12 cellular contexts compared by ENCODE assay signal in the genomic region with DNA sequence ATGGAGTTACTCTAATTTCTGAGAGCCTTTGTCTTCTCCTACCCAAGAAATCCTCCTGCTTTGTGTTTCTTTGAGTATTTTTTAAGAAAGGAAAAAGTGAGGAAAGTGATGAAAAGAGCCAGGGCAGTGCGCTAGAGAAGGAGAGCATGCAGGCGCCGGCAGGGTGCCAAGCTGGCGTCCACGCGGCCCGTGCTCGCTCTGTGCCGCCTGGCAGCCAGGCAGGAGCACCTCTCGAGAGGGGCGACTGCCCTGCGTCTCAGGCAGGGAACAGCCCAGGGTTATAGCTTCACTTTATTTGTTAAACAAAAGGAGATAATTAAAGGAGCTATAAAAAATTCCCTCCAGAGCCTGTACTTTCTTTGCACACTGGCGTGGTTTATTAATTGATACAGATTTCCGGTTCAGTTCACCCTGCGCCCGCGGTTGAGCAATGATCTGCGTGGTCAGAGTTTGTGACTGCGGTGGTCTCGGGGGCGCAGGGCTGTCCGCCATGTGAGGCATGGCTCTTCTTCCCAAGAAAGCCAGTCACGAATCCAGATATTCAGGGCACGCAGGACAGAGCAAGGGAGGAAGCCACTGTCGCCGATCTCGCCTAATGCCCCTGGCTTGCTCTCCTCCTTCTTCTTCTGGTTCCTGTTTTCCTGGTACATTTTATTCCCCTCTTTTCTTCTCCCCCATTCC.
DNase-seq lines count a peak whose midpoint lies in the region; ATAC-seq, FAIRE-seq and TF ChIP-seq lines count a peak whose summit lies in the region.
"Had no signal": no experiment of that assay in that cellular context is flagged by ENCODE, and none has a peak within 500 bp of the region (broad histone marks: within the 10 kb centered on the region; RNA-seq: fewer than 3 reads in every experiment).

No MANE protein-coding gene starts in this region.

- H3K4me3 Mint-ChIP-seq in activated CD8-positive, alpha-beta T cell treated with anti-CD3 and anti-CD28 coated beads for 36 hours, result no peak overlapping the region
- H3K4me3 Mint-ChIP-seq: activated B cell treated with CpG ODN at 0.5 μM for 24 hours had no signal

- FAIRE-seq in urothelium cell line (lab: Jason Lieb, UNC), result peak; percentile 80

- no peaks in the 10 kb centered on the region for H3K9me3 ChIP-seq in duodenal mucosa (ENCODE audit: control insufficient read depth in 1 of 2, low read length in 2 of 2)

- H3K27ac Mint-ChIP-seq in activated CD8-positive, alpha-beta T cell treated with anti-CD3 and anti-CD28 coated beads for 36 hours, result no peak overlapping the region
- H3K27ac Mint-ChIP-seq: activated B cell treated with CpG ODN at 0.5 μM for 24 hours; activated T-helper 2 cell treated with anti-CD3 and anti-CD28 coated beads, Interferon-gamma antibody, Interleukin-2, Interleukin-4, amounts not matched to agents 10 μg/mL and 5 μg/mL and 100 μg/mL, durations not matched to agents 14 hours and 24 hours and 36 hours had no signal

- peak; percentile 34 to 61 for DNase-seq in NCI-H524 (lab: John Stamatoyannopoulos, UW)
- no peak for DNase-seq in NCI-H524 treated with DMSO at 0.1 percent for 48 hours (lab: John Stamatoyannopoulos, UW)
- peak; percentile 60 for DNase-seq in NCI-H446 treated with DMSO at 0.1 percent for 48 hours (lab: John Stamatoyannopoulos, UW)
- DNase-seq in urothelium cell line (ENCODE audit: low spot score), result peak; percentile 46
- DNase-seq in activated CD8-positive, alpha-beta T cell treated with anti-CD3 and anti-CD28 coated beads for 36 hours, result no peak
- DNase-seq in erythroblast (lab: John Stamatoyannopoulos, UW), result no peak
- DNase-seq: ACHN, activated B cell treated with CpG ODN at 0.5 μM for 24 hours, HCEC 1CT had no signal

- intact Hi-C loops in activated CD8-positive, alpha-beta T cell treated with anti-CD3 and anti-CD28 coated beads for 36 hours (cut with micrococcal nuclease), result no loop called here

- POLR2A ChIA-PET in activated CD8-positive, alpha-beta T cell treated with anti-CD3 and anti-CD28 coated beads for 36 hours (lab: Charles Lee), result no interaction called here

- H3K9me3 Mint-ChIP-seq in activated CD8-positive, alpha-beta T cell treated with anti-CD3 and anti-CD28 coated beads for 36 hours, result no peaks in the 10 kb centered on the region
- H3K9me3 Mint-ChIP-seq: activated B cell treated with CpG ODN at 0.5 μM for 24 hours; activated T-helper 2 cell treated with anti-CD3 and anti-CD28 coated beads, Interferon-gamma antibody, Interleukin-2, Interleukin-4, amounts not matched to agents 10 μg/mL and 5 μg/mL and 100 μg/mL, durations not matched to agents 14 hours and 24 hours and 36 hours had no signal

- no peak for TF ChIP-seq POLR2A in erythroblast (IDR thresholded peaks at IDR 0.05; ENCODE audit: low read length)

- no peaks in the 10 kb centered on the region for H3K27me3 ChIP-seq in duodenal mucosa (ENCODE audit: control insufficient read depth in 1 of 2, insufficient read depth in 2 of 2, low read length in 2 of 2)

- peaks cover 1% of the 10 kb centered on the region for H3K27me3 Mint-ChIP-seq in activated CD8-positive, alpha-beta T cell treated with anti-CD3 and anti-CD28 coated beads for 36 hours
- H3K27me3 Mint-ChIP-seq: activated B cell treated with CpG ODN at 0.5 μM for 24 hours had no signal

- no peaks in the 10 kb centered on the region for H3K36me3 Mint-ChIP-seq in activated CD8-positive, alpha-beta T cell treated with anti-CD3 and anti-CD28 coated beads for 36 hours (ENCODE audit: low read depth)

- H3K27ac ChIP-seq in duodenal mucosa (ENCODE audit: low read depth, low read length), result no peak overlapping the region

- CTCF ChIA-PET in activated CD8-positive, alpha-beta T cell treated with anti-CD3 and anti-CD28 coated beads for 36 hours (lab: Charles Lee), result no interaction called here

- TF ChIP-seq CTCF in activated CD8-positive, alpha-beta T cell treated with anti-CD3 and anti-CD28 coated beads for 36 hours (IDR thresholded peaks at IDR 0.05), result no peak

- peak overlapping the region; percentile 27 to 49 for H3K9ac ChIP-seq in duodenal mucosa (ENCODE audit: low read depth in 1 of 2, low read length in 2 of 2)

- H3K4me1 ChIP-seq in duodenal mucosa (ENCODE audit: control insufficient read depth in 1 of 2, insufficient read depth in 2 of 2, low read length in 2 of 2), result peaks cover 6 to 24% of the 10 kb centered on the region in 2 donors

- no peak for ATAC-seq in activated CD8-positive, alpha-beta T cell treated with anti-CD3 and anti-CD28 coated beads for 36 hours
- ATAC-seq in GM18517 (IDR thresholded peaks at IDR 0.05; ENCODE audit: unreplicated experiment), result no peak

- no peaks in the 10 kb centered on the region for H3K36me3 ChIP-seq in duodenal mucosa (ENCODE audit: control insufficient read depth in 1 of 2, insufficient read depth in 2 of 2, low read length in 2 of 2)

- H3K4me3 ChIP-seq in duodenal mucosa (ENCODE audit: low read depth in 1 of 2, low read length in 2 of 2), result peak overlapping the region; percentile 65 to 67

- H3K4me1 Mint-ChIP-seq in activated CD8-positive, alpha-beta T cell treated with anti-CD3 and anti-CD28 coated beads for 36 hours (ENCODE audit: low read depth), result no peaks in the 10 kb centered on the region
- H3K4me1 Mint-ChIP-seq: activated B cell treated with CpG ODN at 0.5 μM for 24 hours had no signal

Comparison
In these comparisons a context has a peak if more than half of its experiments do, and no peak if none do; other contexts are left out.
1. DNase-seq: peak in NCI-H524 (2 of 2), NCI-H446 treated with DMSO at 0.1 percent for 48 hours (single experiment) and urothelium cell line (single experiment); none in NCI-H524 treated with DMSO at 0.1 percent for 48 hours (single experiment), activated CD8-positive, alpha-beta T cell treated with anti-CD3 and anti-CD28 coated beads for 36 hours (single experiment) and erythroblast (0 of 2).